In genomic region chr13:29815336-29815735, GRCh38 we compare ENCODE assay signal across 27 cellular contexts.
"Had no signal": no experiment of that assay in that cellular context is flagged by ENCODE, and none has a peak within 500 bp of the region (broad histone marks: within the 10 kb centered on the region; RNA-seq: fewer than 3 reads in every experiment).

No MANE protein-coding gene starts in this region.

- H3K36me3 ChIP-seq: neural progenitor cell, ovary, right lobe of liver, sigmoid colon, stomach, thoracic aorta, thyroid gland, tibial nerve, upper lobe of left lung, vagina had no signal

- H3K9ac ChIP-seq: neural progenitor cell, parathyroid adenoma had no signal

- H3K4me3 Mint-ChIP-seq: nephron; neural progenitor cell; stimulated activated effector memory CD8-positive, alpha-beta T cell treated with anti-CD3 and anti-CD28 coated beads, Interleukin-12 subunit alpha, Interleukin-12 subunit beta, amount 100 ng/mL, for 72 hours; stimulated activated naive B cell treated with anti-CD40 and anti-IgM and Interleukin-4, amounts not matched to agents 10 μg/mL and 1 μg/mL and 100 μg/mL, for 72 hours; stimulated activated naive CD8-positive, alpha-beta T cell treated with anti-CD3 and anti-CD28 coated beads, Interleukin-15, Interleukin-2, amounts not matched to agents 100 ng/mL and 50 ng/mL, for 24 hours had no signal

- H2AFZ ChIP-seq: neural progenitor cell, parathyroid adenoma had no signal

- ATAC-seq: psoas muscle; right cardiac atrium; right lobe of liver; stimulated activated effector memory CD8-positive, alpha-beta T cell treated with anti-CD3 and anti-CD28 coated beads, Interleukin-12 subunit alpha, Interleukin-12 subunit beta, amount 100 ng/mL, for 72 hours; stimulated activated naive B cell treated with anti-CD40 and anti-IgM and Interleukin-4, amounts not matched to agents 10 μg/mL and 1 μg/mL and 100 μg/mL, for 72 hours had no signal

- H3K4me3 ChIP-seq: neural progenitor cell, ovary, psoas muscle, right lobe of liver, sigmoid colon, stomach, thoracic aorta, thyroid gland, tibial nerve, upper lobe of left lung, vagina had no signal

- H3K27ac ChIP-seq: neural progenitor cell, ovary, parathyroid adenoma, psoas muscle, right lobe of liver, sigmoid colon, stomach, thoracic aorta, thyroid gland, tibial nerve, upper lobe of left lung, vagina had no signal

- H3K4me2 ChIP-seq: neural progenitor cell had no signal

- DNase-seq: occipital lobe; ovary; posterior cingulate gyrus; psoas muscle; right cardiac atrium; right lobe of liver; sigmoid colon; small intestine; stimulated activated CD4-positive, alpha-beta T cell treated with anti-CD3 and anti-CD28 coated beads, Interleukin-15, amount 100 ng/mL, for 24 hours; stimulated activated CD4-positive, alpha-beta T cell treated with anti-CD3 and anti-CD28 coated beads, Interleukin-2, amount 100 ng/mL, for 24 hours; stimulated activated CD4-positive, alpha-beta T cell treated with anti-CD3 and anti-CD28 coated beads, Interleukin-2, amount 100 ng/mL, for 48 hours; stimulated activated CD4-positive, alpha-beta T cell treated with anti-CD3 and anti-CD28 coated beads, Interleukin-4, amount 100 ng/mL, for 24 hours; stimulated activated naive B cell treated with anti-CD40 and anti-IgM and Interleukin-4, amounts not matched to agents 10 μg/mL and 1 μg/mL and 100 μg/mL, for 72 hours; stimulated activated naive CD4-positive, alpha-beta T cell treated with Interleukin-2 at 50 U/mL for 16 hours; stomach; thyroid gland; trophoblast cell; upper lobe of left lung had no signal

- H3K9me3 Mint-ChIP-seq: nephron; stimulated activated effector memory CD8-positive, alpha-beta T cell treated with anti-CD3 and anti-CD28 coated beads, Interleukin-12 subunit alpha, Interleukin-12 subunit beta, amount 100 ng/mL, for 72 hours; stimulated activated naive B cell treated with anti-CD40 and anti-IgM and Interleukin-4, amounts not matched to agents 10 μg/mL and 1 μg/mL and 100 μg/mL, for 72 hours; stimulated activated naive CD8-positive, alpha-beta T cell treated with anti-CD3 and anti-CD28 coated beads, Interleukin-15, Interleukin-2, amounts not matched to agents 100 ng/mL and 50 ng/mL, for 24 hours had no signal

- H3K27ac Mint-ChIP-seq: nephron; neural progenitor cell; progenitor cell of endocrine pancreas; stimulated activated effector memory CD8-positive, alpha-beta T cell treated with anti-CD3 and anti-CD28 coated beads, Interleukin-12 subunit alpha, Interleukin-12 subunit beta, amount 100 ng/mL, for 72 hours; stimulated activated naive CD8-positive, alpha-beta T cell treated with anti-CD3 and anti-CD28 coated beads, Interleukin-15, Interleukin-2, amounts not matched to agents 100 ng/mL and 50 ng/mL, for 24 hours had no signal

- H3K27me3 ChIP-seq: neural progenitor cell, ovary, right lobe of liver, sigmoid colon, stomach, thyroid gland, tibial nerve, upper lobe of left lung, vagina had no signal

- H3K36me3 Mint-ChIP-seq: stimulated activated effector memory CD8-positive, alpha-beta T cell treated with anti-CD3 and anti-CD28 coated beads, Interleukin-12 subunit alpha, Interleukin-12 subunit beta, amount 100 ng/mL, for 72 hours; stimulated activated naive B cell treated with anti-CD40 and anti-IgM and Interleukin-4, amounts not matched to agents 10 μg/mL and 1 μg/mL and 100 μg/mL, for 72 hours had no signal

- H3K27me3 Mint-ChIP-seq: progenitor cell of endocrine pancreas; stimulated activated naive B cell treated with anti-CD40 and anti-IgM and Interleukin-4, amounts not matched to agents 10 μg/mL and 1 μg/mL and 100 μg/mL, for 72 hours; stimulated activated naive CD8-positive, alpha-beta T cell treated with anti-CD3 and anti-CD28 coated beads, Interleukin-15, Interleukin-2, amounts not matched to agents 100 ng/mL and 50 ng/mL, for 24 hours had no signal

- H3K9me3 ChIP-seq: ovary, psoas muscle, right lobe of liver, sigmoid colon, stomach, thoracic aorta, thyroid gland, tibial nerve, upper lobe of left lung, vagina had no signal
